ENCODE assay signal across 16 cellular contexts in the genomic region with DNA sequence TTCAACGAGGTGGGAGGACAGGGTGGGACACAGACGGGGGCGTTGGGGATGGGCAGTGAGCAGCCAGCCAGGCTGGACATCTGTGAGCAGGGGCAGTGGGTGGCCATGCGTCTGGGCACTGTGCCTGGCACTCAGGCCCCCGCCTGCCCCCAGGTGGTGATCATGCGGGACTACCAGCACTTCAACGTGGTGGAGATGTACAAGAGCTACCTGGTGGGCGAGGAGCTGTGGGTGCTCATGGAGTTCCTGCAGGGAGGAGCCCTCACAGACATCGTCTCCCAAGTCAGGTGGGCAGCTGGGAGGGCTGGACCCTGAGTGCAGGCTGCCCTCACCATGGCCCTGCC. TPM values are rescaled to one million over a fixed set of nuclear protein-coding genes. Genes with fewer than 3 reads are reported as not detected.
DNase-seq lines count a peak whose midpoint lies in the region; ATAC-seq and TF ChIP-seq lines count a peak whose summit lies in the region.
"Had no signal": no experiment of that assay in that cellular context is flagged by ENCODE, and none has a peak within 500 bp of the region (broad histone marks: within the 10 kb centered on the region; RNA-seq: fewer than 3 reads in every experiment).

No MANE protein-coding gene starts in this region.

- H3K4me3 ChIP-seq in A673 (ENCODE audit: low read depth, low read length, poor library complexity, severe bottlenecking) = no peak overlapping the region
- H3K4me3 ChIP-seq in PC-9 = no peak overlapping the region
- H3K4me3 ChIP-seq in fibroblast of lung (replicated peaks in 1 of 4; ENCODE audit: control extremely low read depth in 1 of 4, insufficient read depth in 1 of 4, low read depth in 3 of 4, low read length in 4 of 4) = no peak overlapping the region
- H3K4me3 ChIP-seq: BLaER1 treated with 17β-estradiol and CSF1 and Interleukin-3, amounts not matched to agents 10 nM and 100 nM; cardiac muscle cell; esophagus muscularis mucosa; prostate gland had no signal

- TF ChIP-seq CTCF in A673 (conservative IDR thresholded peaks at IDR 0.05; ENCODE audit: low read depth, low read length) (0 out of 2 replicates have a peak, but pooled peaks have one; percentile 22), GM12873 (IDR thresholded peaks at IDR 0.05; ENCODE audit: insufficient read depth, low read depth, low read length, missing control alignments) (peak; percentile 52), PC-9 (conservative IDR thresholded peaks at IDR 0.05) (peak; percentile 29; the same call in 1 of the 2 replicates), fibroblast of lung (conservative IDR thresholded peaks at IDR 0.05 in 1 of 2, IDR thresholded peaks at IDR 0.05 in 1 of 2; ENCODE audit: low read depth in 1 of 2, low read length in 2 of 2) (peak; percentile 7 to 18)

- no peaks in the 10 kb centered on the region for H3F3A ChIP-seq in PC-9 (ENCODE audit: insufficient read depth, low read depth)

- H3K79me2 ChIP-seq in PC-9 (ENCODE audit: low read depth) (no peaks in the 10 kb centered on the region), fibroblast of lung (ENCODE audit: control insufficient read depth, insufficient read depth, low read length) (no peaks in the 10 kb centered on the region)

- H2AFZ ChIP-seq in PC-9 (no peak overlapping the region), fibroblast of lung (ENCODE audit: low read length) (no peak overlapping the region)

- H3K27ac ChIP-seq in A673 (ENCODE audit: low read depth, low read length, poor library complexity, severe bottlenecking) (no peak overlapping the region), PC-9 (no peak overlapping the region), fibroblast of lung (ENCODE audit: insufficient read depth, low read length) (no peak overlapping the region)
- H3K27ac ChIP-seq: BLaER1 treated with 17β-estradiol and CSF1 and Interleukin-3, amounts not matched to agents 10 nM and 100 nM; cardiac muscle cell; esophagus muscularis mucosa; prostate gland had no signal

- no peaks in the 10 kb centered on the region for H4K20me1 ChIP-seq in PC-9 (ENCODE audit: insufficient read depth)
- no peaks in the 10 kb centered on the region for H4K20me1 ChIP-seq in fibroblast of lung (ENCODE audit: control insufficient read depth, extremely low read depth, insufficient read depth, low read length)
- H4K20me1 ChIP-seq: BLaER1 treated with 17β-estradiol and CSF1 and Interleukin-3, amounts not matched to agents 10 nM and 100 nM had no signal

- H3K36me3 ChIP-seq in A673 (ENCODE audit: insufficient read depth, low read length, poor library complexity, severe bottlenecking) (no peaks in the 10 kb centered on the region), PC-9 (ENCODE audit: low read depth) (no peaks in the 10 kb centered on the region), fibroblast of lung (ENCODE audit: control insufficient read depth, insufficient read depth, low read length) (no peaks in the 10 kb centered on the region)
- H3K36me3 ChIP-seq: BLaER1 treated with 17β-estradiol and CSF1 and Interleukin-3, amounts not matched to agents 10 nM and 100 nM; cardiac muscle cell; esophagus muscularis mucosa; prostate gland had no signal

- no peaks in the 10 kb centered on the region for H3K9me2 ChIP-seq in PC-9 (ENCODE audit: insufficient read depth)

- H3K27me3 ChIP-seq in A673 (replicated peaks; ENCODE audit: insufficient read depth, low read depth, low read length, poor library complexity) (no peaks in the 10 kb centered on the region), PC-9 (ENCODE audit: insufficient read depth, low read depth) (no peaks in the 10 kb centered on the region), fibroblast of lung (ENCODE audit: control insufficient read depth, insufficient read depth, low read length) (peaks cover 4% of the 10 kb centered on the region)
- H3K27me3 ChIP-seq: cardiac muscle cell had no signal

- CTCF ChIA-PET in A673 (lab: Charles Lee) (interaction anchor here (1.2 to 3.0 kb wide), 3 partner anchors 11 to 227 kb away, joined by 3 to 25 read pairs (median 4); partner anchors contain the start of gene ANKRD63), PC-9 (lab: Charles Lee) (interaction anchor here (0.7 to 4.6 kb wide), 5 partner anchors 28 to 134 kb away, joined by 3 to 83 read pairs (median 6); partner anchors contain the start of gene PAK6)

- ATAC-seq in Right ventricle myocardium superior (ENCODE audit: poor library complexity) (no peak), HG02852 (IDR thresholded peaks at IDR 0.05; ENCODE audit: unreplicated experiment) (no peak)

- H3K4me1 ChIP-seq in A673 (ENCODE audit: insufficient read depth, low read length, poor library complexity, severe bottlenecking) (peaks cover 8% of the 10 kb centered on the region), PC-9 (replicated peaks; ENCODE audit: insufficient read depth) (peaks cover 2% of the 10 kb centered on the region), fibroblast of lung (ENCODE audit: control insufficient read depth, extremely low read depth, insufficient read depth, low read length) (no peaks in the 10 kb centered on the region)
- H3K4me1 ChIP-seq: esophagus muscularis mucosa, prostate gland had no signal

- no TSS peak for BruUV-seq in A673 (replicated peaks; lab: Mats Ljungman, UMichigan)
- BruUV-seq in PC-9 (replicated peaks; lab: Mats Ljungman, UMichigan) = no TSS peak

- intact Hi-C loops in A673 (cut with micrococcal nuclease; ENCODE audit: unreplicated experiment) = loop anchor here (10.0 kb wide), 3 partner anchors 388 to 1568 kb away; no protein-coding TSS in a partner anchor
- intact Hi-C loops in PC-9 (cut with micrococcal nuclease; ENCODE audit: unreplicated experiment) = no loop called here
- intact Hi-C loops in Right ventricle myocardium superior (cut with DNase I) = loop anchor here (5.0 kb wide), 1 partner anchor 225 kb away; no protein-coding TSS in a partner anchor

- DNase-seq in A673 (ENCODE audit: low spot score) (no peak), PC-9 (peak in 1 of 2 experiments; percentile 48), fibroblast of lung (ENCODE audit: low read depth in 2 of 2) (no peak), Right ventricle myocardium superior (no peak), NCI-H774 (lab: John Stamatoyannopoulos, UW) (no peak)
- DNase-seq in central memory CD4-positive, alpha-beta T cell = no peak
- DNase-seq: activated CD4-positive, alpha-beta T cell treated with anti-CD3 and anti-CD28 coated beads for 48 hours; GF-D8; NK-92 treated with Interleukin-12 subunit alpha and Interleukin-12 subunit beta, amount 100 ng/mL, for 24 hours; stimulated activated naive B cell treated with anti-CD40 and anti-IgM and Interleukin-4, amounts not matched to agents 10 μg/mL and 1 μg/mL and 100 μg/mL, for 72 hours had no signal

- H3K9me3 ChIP-seq in A673 (ENCODE audit: low read depth, low read length, poor library complexity, severe bottlenecking) = no peaks in the 10 kb centered on the region
- H3K9me3 ChIP-seq in PC-9 (ENCODE audit: insufficient read depth, low read depth) = no peaks in the 10 kb centered on the region
- no peaks in the 10 kb centered on the region for H3K9me3 ChIP-seq in fibroblast of lung (ENCODE audit: control insufficient read depth, insufficient read depth, low read depth, low read length)
- H3K9me3 ChIP-seq: BLaER1 treated with 17β-estradiol and CSF1 and Interleukin-3, amounts not matched to agents 10 nM and 100 nM; esophagus muscularis mucosa; prostate gland had no signal

- no peak overlapping the region for H3K9ac ChIP-seq in fibroblast of lung (ENCODE audit: insufficient read depth, low read length)

- POLR2A ChIA-PET in A673 (lab: Charles Lee; ENCODE audit: low non-redundant PET) = interaction anchor here (0.7 kb wide), 1 partner anchor 225 kb away, joined by 5 read pairs; no protein-coding TSS in a partner anchor
- POLR2A ChIA-PET in PC-9 (lab: Charles Lee; ENCODE audit: unreplicated experiment) = interaction anchor here (0.5 kb wide), 1 partner anchor 30 kb away, joined by 3 read pairs; no protein-coding TSS in a partner anchor

- H3K4me2 ChIP-seq in PC-9 = no peak overlapping the region
- H3K4me2 ChIP-seq in fibroblast of lung (ENCODE audit: extremely low read depth, insufficient read depth, low read length) = no peak overlapping the region

RNA-seq across cellular contexts. Expression of gene ANKRD63, which starts 10.2 kb away (rescaled TPM):
- total RNA-seq in A673 (2021) = 2.5 TPM in 2 replicates
- not detected in 2 replicates for total RNA-seq in PC-9 (2021)
- total RNA-seq in fibroblast of lung = not detected in 2 replicates
- not detected in 2 replicates for polyA plus RNA-seq in fibroblast of lung
- not detected in 2 replicates for polyA plus RNA-seq in fibroblast of lung (2012)
- not detected in 2 replicates for polyA minus RNA-seq in fibroblast of lung (ENCODE audit: low replicate concordance)
- 0.65 TPM for total RNA-seq in Right ventricle myocardium superior
- total RNA-seq: esophagus muscularis mucosa had no signal

RNA-seq across cellular contexts. Expression of gene PAK6, which starts 33.8 kb away (rescaled TPM):
- 0.84 and 1.5 TPM in 2 replicates for total RNA-seq in A673 (2021)
- 10.7 and 11.7 TPM in 2 replicates for total RNA-seq in PC-9 (2021)
- under 0.01 TPM in 1 of 2 replicates, not detected in the other for total RNA-seq in fibroblast of lung
- polyA plus RNA-seq in fibroblast of lung = 0.03 and 0.05 TPM in 2 replicates
- polyA plus RNA-seq in fibroblast of lung (2012) = 0.19 TPM in 1 of 2 replicates, not detected in the other
- not detected in 2 replicates for polyA minus RNA-seq in fibroblast of lung (ENCODE audit: low replicate concordance)
- total RNA-seq in Right ventricle myocardium superior = 9.7 TPM

RNA-seq across cellular contexts. Expression of gene PLCB2, which starts 35.0 kb away (rescaled TPM):
- total RNA-seq in A673 (2021) (5.6 and 6.6 TPM in 2 replicates), PC-9 (2021) (0.92 and 1.6 TPM in 2 replicates), fibroblast of lung (under 0.01 TPM in 2 replicates), Right ventricle myocardium superior (7.7 TPM)
- 0.33 and 0.40 TPM in 2 replicates for polyA plus RNA-seq in fibroblast of lung
- 0.35 and 0.68 TPM in 2 replicates for polyA plus RNA-seq in fibroblast of lung (2012)
- not detected in 2 replicates for polyA minus RNA-seq in fibroblast of lung (ENCODE audit: low replicate concordance)

RNA-seq across cellular contexts. Expression of gene INAFM2, which starts 50.8 kb away (rescaled TPM):
- 14.5 and 15.6 TPM in 2 replicates for total RNA-seq in A673 (2021)
- 2.4 and 3.1 TPM in 2 replicates for total RNA-seq in PC-9 (2021)
- total RNA-seq in fibroblast of lung = 8.9 and 9.2 TPM in 2 replicates
- polyA plus RNA-seq in fibroblast of lung = 8.2 and 11.0 TPM in 2 replicates
- 12.0 and 13.1 TPM in 2 replicates for polyA plus RNA-seq in fibroblast of lung (2012)
- 1.0 and 4.3 TPM in 2 replicates for polyA minus RNA-seq in fibroblast of lung (ENCODE audit: low replicate concordance)
- total RNA-seq in Right ventricle myocardium superior = 56.2 TPM
